1 cellular context compared by ENCODE assay signal in genomic region chr7:3916146-3916545, GRCh38.
TF ChIP-seq lines count a peak whose summit lies in the region.

No MANE protein-coding gene starts in this region.

TF ChIP-seq in IMR-90, 13 proteins besides CTCF, POLR2A, EP300 and RAD21 (continued from another document):
- TF ChIP-seq MAZ (IDR thresholded peaks at IDR 0.05; ENCODE audit: borderline replicate concordance, low read depth, low read length) (no peak), BHLHE40 (IDR thresholded peaks at IDR 0.05; ENCODE audit: low read depth, low read length) (no peak)
